ENCODE assay signal across 29 cellular contexts in genomic region chr5:167845952-167846351, GRCh38.
"Had no signal": no experiment of that assay in that cellular context is flagged by ENCODE, and none has a peak within 500 bp of the region (broad histone marks: within the 10 kb centered on the region; RNA-seq: fewer than 3 reads in every experiment).

No MANE protein-coding gene starts in this region.

- DNase-seq: nephron progenitor cell; occipital lobe; ovary; posterior cingulate gyrus; psoas muscle; right cardiac atrium; right lobe of liver; sigmoid colon; small intestine; stimulated activated CD4-positive, alpha-beta T cell treated with anti-CD3 and anti-CD28 coated beads, Interleukin-15, amount 100 ng/mL, for 24 hours; stimulated activated CD4-positive, alpha-beta T cell treated with anti-CD3 and anti-CD28 coated beads, Interleukin-2, amount 100 ng/mL, for 24 hours; stimulated activated CD4-positive, alpha-beta T cell treated with anti-CD3 and anti-CD28 coated beads, Interleukin-2, amount 100 ng/mL, for 48 hours; stimulated activated CD4-positive, alpha-beta T cell treated with anti-CD3 and anti-CD28 coated beads, Interleukin-4, amount 100 ng/mL, for 24 hours; stimulated activated naive B cell treated with anti-CD40 and anti-IgM and Interleukin-4, amounts not matched to agents 10 μg/mL and 1 μg/mL and 100 μg/mL, for 72 hours; stimulated activated naive CD4-positive, alpha-beta T cell treated with Interleukin-2 at 50 U/mL for 16 hours; stomach; thyroid gland; trophoblast cell; upper lobe of left lung had no signal

- ATAC-seq: natural killer cell treated with Interleukin-12 subunit alpha and Interleukin-12 subunit beta and Interleukin-15 and Interleukin-18, amount 100 ng/mL, for 72 hours; psoas muscle; right cardiac atrium; right lobe of liver; stimulated activated effector memory CD8-positive, alpha-beta T cell treated with anti-CD3 and anti-CD28 coated beads, Interleukin-12 subunit alpha, Interleukin-12 subunit beta, amount 100 ng/mL, for 72 hours; stimulated activated naive B cell treated with anti-CD40 and anti-IgM and Interleukin-4, amounts not matched to agents 10 μg/mL and 1 μg/mL and 100 μg/mL, for 72 hours had no signal

- H3K79me2 ChIP-seq: parathyroid adenoma had no signal

- H3K9me3 ChIP-seq: ovary, psoas muscle, right lobe of liver, sigmoid colon, stomach, thoracic aorta, thyroid gland, tibial nerve, upper lobe of left lung, vagina had no signal

- H2AFZ ChIP-seq: parathyroid adenoma had no signal

- H3K36me3 Mint-ChIP-seq: natural killer cell treated with Interleukin-12 subunit alpha and Interleukin-12 subunit beta and Interleukin-15 and Interleukin-18, amount 100 ng/mL, for 72 hours; stimulated activated effector memory CD8-positive, alpha-beta T cell treated with anti-CD3 and anti-CD28 coated beads, Interleukin-12 subunit alpha, Interleukin-12 subunit beta, amount 100 ng/mL, for 72 hours; stimulated activated naive B cell treated with anti-CD40 and anti-IgM and Interleukin-4, amounts not matched to agents 10 μg/mL and 1 μg/mL and 100 μg/mL, for 72 hours had no signal

- H3K27ac Mint-ChIP-seq: natural killer cell treated with Interleukin-12 subunit alpha and Interleukin-12 subunit beta and Interleukin-15 and Interleukin-18, amount 100 ng/mL, for 72 hours; nephron progenitor cell; progenitor cell of endocrine pancreas; stimulated activated effector memory CD8-positive, alpha-beta T cell treated with anti-CD3 and anti-CD28 coated beads, Interleukin-12 subunit alpha, Interleukin-12 subunit beta, amount 100 ng/mL, for 72 hours; stimulated activated naive B cell treated with anti-CD40 and anti-IgM and Interleukin-4, amounts not matched to agents 10 μg/mL and 1 μg/mL and 100 μg/mL, for 72 hours; stimulated activated naive CD8-positive, alpha-beta T cell treated with anti-CD3 and anti-CD28 coated beads, Interleukin-15, Interleukin-2, amounts not matched to agents 100 ng/mL and 50 ng/mL, for 24 hours had no signal

- H3K27ac ChIP-seq: ovary, parathyroid adenoma, psoas muscle, right lobe of liver, sigmoid colon, stomach, thoracic aorta, thyroid gland, tibial nerve, upper lobe of left lung, vagina had no signal

- FAIRE-seq: small intestine, urothelium cell line had no signal

- H3K27me3 ChIP-seq: ovary, right lobe of liver, sigmoid colon, stomach, thyroid gland, tibial nerve, upper lobe of left lung, vagina had no signal

- H3K4me3 Mint-ChIP-seq: natural killer cell treated with Interleukin-12 subunit alpha and Interleukin-12 subunit beta and Interleukin-15 and Interleukin-18, amount 100 ng/mL, for 72 hours; nephron progenitor cell; neural crest cell; stimulated activated effector memory CD8-positive, alpha-beta T cell treated with anti-CD3 and anti-CD28 coated beads, Interleukin-12 subunit alpha, Interleukin-12 subunit beta, amount 100 ng/mL, for 72 hours; stimulated activated naive B cell treated with anti-CD40 and anti-IgM and Interleukin-4, amounts not matched to agents 10 μg/mL and 1 μg/mL and 100 μg/mL, for 72 hours; stimulated activated naive CD8-positive, alpha-beta T cell treated with anti-CD3 and anti-CD28 coated beads, Interleukin-15, Interleukin-2, amounts not matched to agents 100 ng/mL and 50 ng/mL, for 24 hours had no signal

- H3K9me3 Mint-ChIP-seq: neural crest cell had no signal

- H3K27me3 Mint-ChIP-seq: natural killer cell treated with Interleukin-12 subunit alpha and Interleukin-12 subunit beta and Interleukin-15 and Interleukin-18, amount 100 ng/mL, for 72 hours; stimulated activated naive B cell treated with anti-CD40 and anti-IgM and Interleukin-4, amounts not matched to agents 10 μg/mL and 1 μg/mL and 100 μg/mL, for 72 hours; stimulated activated naive CD8-positive, alpha-beta T cell treated with anti-CD3 and anti-CD28 coated beads, Interleukin-15, Interleukin-2, amounts not matched to agents 100 ng/mL and 50 ng/mL, for 24 hours had no signal

- H3K36me3 ChIP-seq: ovary, right lobe of liver, sigmoid colon, stomach, thoracic aorta, thyroid gland, tibial nerve, upper lobe of left lung, vagina had no signal

- H3K4me1 ChIP-seq: parathyroid adenoma, psoas muscle, right lobe of liver, sigmoid colon, stomach, thyroid gland, tibial nerve, upper lobe of left lung, vagina had no signal

- H3K4me3 ChIP-seq: ovary, psoas muscle, right lobe of liver, sigmoid colon, stomach, thoracic aorta, thyroid gland, tibial nerve, upper lobe of left lung, vagina had no signal

- H3K4me1 Mint-ChIP-seq: stimulated activated effector memory CD8-positive, alpha-beta T cell treated with anti-CD3 and anti-CD28 coated beads, Interleukin-12 subunit alpha, Interleukin-12 subunit beta, amount 100 ng/mL, for 72 hours; stimulated activated naive B cell treated with anti-CD40 and anti-IgM and Interleukin-4, amounts not matched to agents 10 μg/mL and 1 μg/mL and 100 μg/mL, for 72 hours had no signal

- H3K9ac ChIP-seq: parathyroid adenoma had no signal
